ENCODE assay signal across 9 cellular contexts in the genomic region with DNA sequence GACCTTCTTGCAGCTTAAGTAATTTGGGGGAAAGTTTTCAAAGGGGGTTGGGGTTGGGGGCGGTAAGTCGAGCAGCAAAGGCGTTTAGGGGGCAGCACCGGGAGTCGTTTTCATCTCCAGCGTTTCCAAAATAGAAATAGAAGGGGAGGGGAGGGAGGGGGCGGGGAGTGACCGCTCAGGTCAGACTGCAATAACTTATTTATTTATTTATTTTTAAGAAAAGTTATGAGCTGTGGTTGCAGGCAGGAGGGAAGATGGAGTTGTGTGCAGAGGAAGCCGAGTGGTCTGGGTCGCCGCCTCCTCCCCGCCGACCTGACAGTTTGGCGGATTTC. TPM values are rescaled to one million over a fixed set of nuclear protein-coding genes. Genes with fewer than 3 reads are reported as not detected.
DNase-seq lines count a peak whose midpoint lies in the region; ATAC-seq and TF ChIP-seq lines count a peak whose summit lies in the region.
"Had no signal": no experiment of that assay in that cellular context is flagged by ENCODE, and none has a peak within 500 bp of the region (broad histone marks: within the 10 kb centered on the region; RNA-seq: fewer than 3 reads in every experiment).

No MANE protein-coding gene starts in this region.

- no peak overlapping the region for H2BK12ac ChIP-seq in mesenchymal stem cell (ENCODE audit: low read length in 2 of 2)

- no peak overlapping the region for H2BK15ac ChIP-seq in mesenchymal stem cell (ENCODE audit: low read depth, poor library complexity, severe bottlenecking)

- WGBS in mesenchymal stem cell: 2% methylated on average over 8 of the region's 14 CpGs
- WGBS in thyroid gland, 2 donors: 2 to 3% methylated on average over 14 of the region's 14 CpGs

- TF ChIP-seq CTCF in chondrocyte (IDR thresholded peaks at IDR 0.05) (no peak), thyroid gland (IDR thresholded peaks at IDR 0.05) (no peak)

- H2AK5ac ChIP-seq in mesenchymal stem cell (ENCODE audit: low read length, severe bottlenecking): no peak overlapping the region

- no peak overlapping the region for H3K27ac Mint-ChIP-seq in chondrocyte (ENCODE audit: unreplicated experiment)
- H3K27ac Mint-ChIP-seq in activated naive CD4-positive, alpha-beta T cell treated with anti-CD3 and anti-CD28 coated beads, Interleukin-2, amount 50 U/mL, for 72 hours: no peak overlapping the region
- no peak overlapping the region for H3K27ac Mint-ChIP-seq in activated T-cell treated with anti-CD3 and anti-CD28 coated beads, Interleukin-2, amount 50 U/mL, for 24 hours

- peaks cover 32% of the 10 kb centered on the region for H3K4me1 ChIP-seq in mesenchymal stem cell (ENCODE audit: control insufficient read depth, insufficient read depth, low read depth, low read length)
- H3K4me1 ChIP-seq in thyroid gland: peaks cover 37 to 42% of the 10 kb centered on the region in 2 donors

- H3K9me3 Mint-ChIP-seq in chondrocyte (ENCODE audit: low read depth): no peaks in the 10 kb centered on the region
- H3K9me3 Mint-ChIP-seq in activated naive CD4-positive, alpha-beta T cell treated with anti-CD3 and anti-CD28 coated beads, Interleukin-2, amount 50 U/mL, for 72 hours: peaks cover 0 to 5% of the 10 kb centered on the region in 2 donors
- no peaks in the 10 kb centered on the region for H3K9me3 Mint-ChIP-seq in activated T-cell treated with anti-CD3 and anti-CD28 coated beads, Interleukin-2, amount 50 U/mL, for 24 hours

- H3K18ac ChIP-seq in mesenchymal stem cell (ENCODE audit: low read depth in 1 of 2, low read length in 2 of 2): peak overlapping the region; percentile 90 to 91

- DNase-seq in NCI-H526 treated with DMSO at 0.1 percent for 48 hours (lab: John Stamatoyannopoulos, UW): peak; percentile 70
- DNase-seq in NCI-H526 (lab: John Stamatoyannopoulos, UW): no peak
- no peak for DNase-seq in chondrocyte (ENCODE audit: low spot score)
- DNase-seq in mesenchymal stem cell: no peak
- no peak for DNase-seq in thyroid gland
- no peak for DNase-seq in activated naive CD4-positive, alpha-beta T cell treated with anti-CD3 and anti-CD28 coated beads, Interleukin-2, amount 50 U/mL, for 72 hours (ENCODE audit: low spot score in 2 of 2)
- no peak for DNase-seq in activated T-cell treated with anti-CD3 and anti-CD28 coated beads, Interleukin-2, amount 50 U/mL, for 24 hours
- DNase-seq in NOMO-1 (lab: John Stamatoyannopoulos, UW; ENCODE audit: unreplicated experiment in 2 of 2): no peak
- DNase-seq: NCI-H1694 had no signal

- H2BK5ac ChIP-seq in mesenchymal stem cell (ENCODE audit: low read depth, low read length, poor library complexity, severe bottlenecking): peak overlapping the region; percentile 0

- H2BK120ac ChIP-seq in mesenchymal stem cell (ENCODE audit: low read depth, low read length): no peak overlapping the region

- no peak overlapping the region for H3K14ac ChIP-seq in mesenchymal stem cell (ENCODE audit: low read length in 2 of 2)

- peaks cover 11% of the 10 kb centered on the region for H3K36me3 Mint-ChIP-seq in chondrocyte (ENCODE audit: low read depth)
- peaks cover 7 to 30% of the 10 kb centered on the region in 2 donors for H3K36me3 Mint-ChIP-seq in activated naive CD4-positive, alpha-beta T cell treated with anti-CD3 and anti-CD28 coated beads, Interleukin-2, amount 50 U/mL, for 72 hours
- no peaks in the 10 kb centered on the region for H3K36me3 Mint-ChIP-seq in activated T-cell treated with anti-CD3 and anti-CD28 coated beads, Interleukin-2, amount 50 U/mL, for 24 hours (ENCODE audit: low read depth)

- H3K4me2 ChIP-seq in mesenchymal stem cell (ENCODE audit: low read length, poor library complexity, severe bottlenecking): peak overlapping the region; percentile 93

- peak overlapping the region; percentile 86 to 92 for H3K4me3 ChIP-seq in mesenchymal stem cell (ENCODE audit: insufficient read depth in 1 of 2, low read depth in 1 of 2, low read length in 2 of 2)
- H3K4me3 ChIP-seq in thyroid gland (replicated peaks in 1 of 3): peak overlapping the region; percentile 81 to 83 (median 83)

- peak overlapping the region; percentile 8 for H2AFZ ChIP-seq in mesenchymal stem cell (ENCODE audit: low read depth, low read length)

- H3K9me3 ChIP-seq in mesenchymal stem cell (ENCODE audit: control insufficient read depth, low read length) (no peaks in the 10 kb centered on the region), thyroid gland (no peaks in the 10 kb centered on the region)

- peaks cover 3% of the 10 kb centered on the region for H3K79me1 ChIP-seq in mesenchymal stem cell (replicated peaks; ENCODE audit: low read length, poor library complexity, severe bottlenecking)

- H3K9ac ChIP-seq in mesenchymal stem cell (ENCODE audit: low read length): peak overlapping the region; percentile 86

- H3K4me1 Mint-ChIP-seq in chondrocyte (ENCODE audit: low read depth): peaks cover 54% of the 10 kb centered on the region
- H3K4me1 Mint-ChIP-seq in activated T-cell treated with anti-CD3 and anti-CD28 coated beads, Interleukin-2, amount 50 U/mL, for 24 hours (ENCODE audit: low read depth): peaks cover 13% of the 10 kb centered on the region

- intact Hi-C loops in thyroid gland (cut with DNase I): loop anchor here (10.0 kb wide), 1 partner anchor 422 kb away; no protein-coding TSS in a partner anchor

- peak overlapping the region; percentile 91 for H4K8ac ChIP-seq in mesenchymal stem cell (ENCODE audit: low read length)

- H3K27me3 ChIP-seq in mesenchymal stem cell (ENCODE audit: control insufficient read depth in 1 of 2, insufficient read depth in 1 of 2, low read length in 2 of 2): peaks cover 15 to 21% of the 10 kb centered on the region in 2 experiments
- no peaks in the 10 kb centered on the region for H3K27me3 ChIP-seq in thyroid gland

- peaks cover 19 to 22% of the 10 kb centered on the region in 2 experiments for H3K36me3 ChIP-seq in mesenchymal stem cell (ENCODE audit: control insufficient read depth in 1 of 2, insufficient read depth in 2 of 2, low read depth in 1 of 2, low read length in 2 of 2)
- H3K36me3 ChIP-seq in thyroid gland: peaks cover 0 to 8% of the 10 kb centered on the region in 2 donors

- ATAC-seq in activated naive CD4-positive, alpha-beta T cell treated with anti-CD3 and anti-CD28 coated beads, Interleukin-2, amount 50 U/mL, for 72 hours: no peak

- H4K91ac ChIP-seq in mesenchymal stem cell (ENCODE audit: low read length): peak overlapping the region; percentile 64

- H3K27me3 Mint-ChIP-seq in chondrocyte (ENCODE audit: low read depth): peaks cover 7% of the 10 kb centered on the region
- H3K27me3 Mint-ChIP-seq in activated T-cell treated with anti-CD3 and anti-CD28 coated beads, Interleukin-2, amount 50 U/mL, for 24 hours: peaks cover 78% of the 10 kb centered on the region

- peak overlapping the region; percentile 98 for H3K4me3 Mint-ChIP-seq in chondrocyte (ENCODE audit: unreplicated experiment)
- no peak overlapping the region for H3K4me3 Mint-ChIP-seq in activated T-cell treated with anti-CD3 and anti-CD28 coated beads, Interleukin-2, amount 50 U/mL, for 24 hours

- no peak overlapping the region for H3K4ac ChIP-seq in mesenchymal stem cell (ENCODE audit: low read depth in 1 of 2, low read length in 2 of 2)

- no peak overlapping the region for H3K23ac ChIP-seq in mesenchymal stem cell (ENCODE audit: low read length in 2 of 2)

- H3K27ac ChIP-seq in mesenchymal stem cell (ENCODE audit: low read length, poor library complexity, severe bottlenecking): peak overlapping the region; percentile 77
- peak overlapping the region; percentile 91 to 97 (median 95) for H3K27ac ChIP-seq in thyroid gland

- no peak for TF ChIP-seq POLR2A in thyroid gland (IDR thresholded peaks at IDR 0.05)

RNA-seq across cellular contexts. Expression of gene SOX9, which starts 1.5 kb away (rescaled TPM):
- total RNA-seq in chondrocyte (9.5 to 23.8 TPM (median 10.5 TPM) in 3 replicates), thyroid gland (10 to 100 TPM; 15.5 to 32.6 (median 23.3) TPM)
- polyA plus RNA-seq in mesenchymal stem cell (2013, experiment 1 of 2): 7.6 TPM
- polyA plus RNA-seq in mesenchymal stem cell (2013, experiment 2 of 2): 7.2 TPM
- not detected for total RNA-seq in activated naive CD4-positive, alpha-beta T cell treated with anti-CD3 and anti-CD28 coated beads, Interleukin-2, amount 50 U/mL, for 72 hours

Comparison
In these comparisons a context has a peak if more than half of its experiments do, and no peak if none do; other contexts are left out.
1. RNA of gene SOX9, which starts 1.5 kb away (total RNA-seq): 15.5 to 32.6 TPM in thyroid gland and 9.5 to 23.8 TPM in chondrocyte; not detected in activated naive CD4-positive, alpha-beta T cell treated with anti-CD3 and anti-CD28 coated beads, Interleukin-2, amount 50 U/mL, for 72 hours; every median in the first group is over 10 times any median in the second.